Comparison of ENCODE assay signal across 8 cellular contexts in genomic region chr1:240394353-240394752, GRCh38.
"Had no signal": no experiment of that assay in that cellular context is flagged by ENCODE, and none has a peak within 500 bp of the region (broad histone marks: within the 10 kb centered on the region; RNA-seq: fewer than 3 reads in every experiment).

No MANE protein-coding gene starts in this region.

- FAIRE-seq: G401.6, GM12878, GM12891, GM12892, GM18507, GM19239 had no signal

- H3K4me3 ChIP-seq: GM12878 had no signal

- DNase-seq: GDM1, GF-D8 had no signal

- ATAC-seq: GM12878 had no signal
